Comparison of ENCODE assay signal across 8 cellular contexts in genomic region chr1:116417678-116418077, GRCh38. TPM values are rescaled to one million over a fixed set of nuclear protein-coding genes. Genes with fewer than 3 reads are reported as not detected.
DNase-seq lines count a peak whose midpoint lies in the region; ATAC-seq and TF ChIP-seq lines count a peak whose summit lies in the region.

No MANE protein-coding gene starts in this region.

- 75 to 86% methylated on average over 6 of the region's 6 CpGs for WGBS in aorta, 2 donors

- no peak for DNase-seq in BE2C
- DNase-seq in MM.1S: no peak
- no peak for DNase-seq in effector memory CD4-positive, alpha-beta T cell
- no peak for DNase-seq in 8988T
- DNase-seq in aorta: no peak

- no peaks in the 10 kb centered on the region for H3K9me3 Mint-ChIP-seq in nephron

- peak overlapping the region; percentile 84 to 92 (median 90) for H3K4me3 Mint-ChIP-seq in nephron

- intact Hi-C loops in aorta (cut with DNase I): loop anchor here in 1 of 2 donors (5.0 to 10.0 kb wide), 2 partner anchors 40 to 67 kb away; no protein-coding TSS in a partner anchor

- peak overlapping the region; percentile 91 for H3K9ac ChIP-seq in MM.1S (ENCODE audit: low read length)

- H4K20me1 ChIP-seq in MM.1S (ENCODE audit: insufficient read depth, low read length): no peaks in the 10 kb centered on the region

- H3K27ac ChIP-seq in MM.1S (ENCODE audit: low read length) (no peak overlapping the region), aorta (ENCODE audit: low read depth in 1 of 2, low read length in 2 of 2) (no peak overlapping the region)
- H3K27ac ChIP-seq in effector memory CD4-positive, alpha-beta T cell (ENCODE audit: insufficient read depth, low read length, poor library complexity, severe bottlenecking): peak overlapping the region; percentile 87

- peak overlapping the region; percentile 86; the same call in 1 of the 2 replicates for H2AFZ ChIP-seq in MM.1S (ENCODE audit: low read length)

- H3K4me1 Mint-ChIP-seq in nephron: peaks cover 31% of the 10 kb centered on the region

- H3K9me3 ChIP-seq in BE2C (no peaks in the 10 kb centered on the region), MM.1S (replicated peaks; ENCODE audit: insufficient read depth, low read length) (no peaks in the 10 kb centered on the region), aorta (ENCODE audit: control insufficient read depth, low read length) (no peaks in the 10 kb centered on the region)
- no peaks in the 10 kb centered on the region for H3K9me3 ChIP-seq in effector memory CD4-positive, alpha-beta T cell (ENCODE audit: control insufficient read depth, low read length)

- peaks cover 40% of the 10 kb centered on the region for H3K4me1 ChIP-seq in BE2C
- 0 out of 2 replicates have a peak, but pooled peaks cover 5% of the 10 kb centered on the region for H3K4me1 ChIP-seq in MM.1S (ENCODE audit: low read length)
- H3K4me1 ChIP-seq in effector memory CD4-positive, alpha-beta T cell (ENCODE audit: control insufficient read depth, insufficient read depth, low read length, poor library complexity, severe bottlenecking): peaks cover 10% of the 10 kb centered on the region
- H3K4me1 ChIP-seq in aorta (ENCODE audit: control insufficient read depth in 1 of 2, insufficient read depth in 2 of 2, low read length in 2 of 2): no peaks in the 10 kb centered on the region

- no peaks in the 10 kb centered on the region for H3K79me2 ChIP-seq in MM.1S (ENCODE audit: low read length)

- TF ChIP-seq CTCF in BE2C (IDR thresholded peaks at IDR 0.05; ENCODE audit: low read depth, low read length) (no peak), MM.1S (IDR thresholded peaks at IDR 0.05; ENCODE audit: low read length) (no peak), nephron (IDR thresholded peaks at IDR 0.05; ENCODE audit: unreplicated experiment in 3 of 3) (no peak)

- no peaks in the 10 kb centered on the region for H3F3A ChIP-seq in MM.1S (ENCODE audit: insufficient read depth, low read length)

- no peak for ATAC-seq in GM19455 (IDR thresholded peaks at IDR 0.05; ENCODE audit: unreplicated experiment)
- no peak for ATAC-seq in GM18861 (IDR thresholded peaks at IDR 0.05; ENCODE audit: unreplicated experiment)
- no peak for ATAC-seq in aorta (ENCODE audit: low FRiP score)

- peak overlapping the region; percentile 69 for H3K4me3 ChIP-seq in BE2C (ENCODE audit: low read depth, low read length)
- H3K4me3 ChIP-seq in MM.1S (ENCODE audit: low read length): peak overlapping the region; percentile 94
- H3K4me3 ChIP-seq in effector memory CD4-positive, alpha-beta T cell (ENCODE audit: insufficient read depth, low read depth, low read length, poor library complexity, severe bottlenecking): peak overlapping the region; percentile 75
- peak overlapping the region in 1 of 2 donors; percentile 84 for H3K4me3 ChIP-seq in aorta (ENCODE audit: low read length in 2 of 2)

- H3K27me3 ChIP-seq in BE2C (no peaks in the 10 kb centered on the region), MM.1S (replicated peaks; ENCODE audit: insufficient read depth, low read length) (no peaks in the 10 kb centered on the region), aorta (ENCODE audit: control insufficient read depth in 1 of 2, insufficient read depth in 2 of 2, low read length in 1 of 2) (no peaks in the 10 kb centered on the region)
- no peaks in the 10 kb centered on the region for H3K27me3 ChIP-seq in effector memory CD4-positive, alpha-beta T cell (replicated peaks; ENCODE audit: control insufficient read depth, insufficient read depth, low read length, poor library complexity, severe bottlenecking)

- no peaks in the 10 kb centered on the region for H3K36me3 Mint-ChIP-seq in nephron (ENCODE audit: low read depth)

- H3K9me2 ChIP-seq in MM.1S (replicated peaks; ENCODE audit: insufficient read depth, low read length): no peaks in the 10 kb centered on the region

- no peaks in the 10 kb centered on the region for H3K27me3 Mint-ChIP-seq in nephron (ENCODE audit: low read depth)

- peak overlapping the region; percentile 53 to 88 (median 86) for H3K27ac Mint-ChIP-seq in nephron

- H3K36me3 ChIP-seq in BE2C (no peaks in the 10 kb centered on the region), MM.1S (replicated peaks; ENCODE audit: insufficient read depth, low read length) (no peaks in the 10 kb centered on the region), aorta (ENCODE audit: control insufficient read depth in 1 of 2, insufficient read depth in 2 of 2, low read length in 1 of 2) (no peaks in the 10 kb centered on the region)
- no peaks in the 10 kb centered on the region for H3K36me3 ChIP-seq in effector memory CD4-positive, alpha-beta T cell (ENCODE audit: control insufficient read depth, insufficient read depth, low read length)

- peak overlapping the region; percentile 74 for H3K4me2 ChIP-seq in MM.1S (ENCODE audit: low read depth, low read length)

RNA-seq across cellular contexts. Expression of gene ATP1A1, which starts 44.6 kb away (rescaled TPM):
- polyA plus RNA-seq in BE2C (2012; ENCODE audit: insufficient read depth, insufficient read length, low read depth): 285 TPM
- total RNA-seq in aorta: 100 to 1,000 TPM; 200 to 216 TPM
- 100 to 1,000 TPM; 138 to 173 TPM for polyA plus RNA-seq in aorta
